In the genomic region with DNA sequence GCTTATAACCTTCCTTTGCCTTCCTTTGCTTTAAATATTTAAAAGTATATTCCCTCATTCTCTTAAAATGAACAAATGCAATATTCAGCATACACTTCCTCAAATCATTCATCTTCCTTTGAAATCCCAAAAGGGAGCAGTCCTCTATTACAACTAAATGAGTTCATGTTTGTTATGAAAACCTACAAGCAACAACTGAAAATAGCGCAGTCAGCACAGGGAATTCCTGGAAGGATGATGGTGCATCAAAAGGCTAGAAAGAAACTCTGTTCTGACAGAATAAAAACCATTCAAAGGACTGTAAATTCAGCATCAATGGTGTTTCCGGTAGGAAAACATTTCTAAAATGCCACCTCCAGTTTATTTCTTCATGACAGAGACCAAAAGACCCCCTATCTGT, we compare ENCODE assay signal across 1 cellular context.
TF ChIP-seq lines count a peak whose summit lies in the region.

No MANE protein-coding gene starts in this region.

TF ChIP-seq in GM23338, 12 proteins besides CTCF, POLR2A, EP300 and RAD21:
- TF ChIP-seq, protein P1, sequence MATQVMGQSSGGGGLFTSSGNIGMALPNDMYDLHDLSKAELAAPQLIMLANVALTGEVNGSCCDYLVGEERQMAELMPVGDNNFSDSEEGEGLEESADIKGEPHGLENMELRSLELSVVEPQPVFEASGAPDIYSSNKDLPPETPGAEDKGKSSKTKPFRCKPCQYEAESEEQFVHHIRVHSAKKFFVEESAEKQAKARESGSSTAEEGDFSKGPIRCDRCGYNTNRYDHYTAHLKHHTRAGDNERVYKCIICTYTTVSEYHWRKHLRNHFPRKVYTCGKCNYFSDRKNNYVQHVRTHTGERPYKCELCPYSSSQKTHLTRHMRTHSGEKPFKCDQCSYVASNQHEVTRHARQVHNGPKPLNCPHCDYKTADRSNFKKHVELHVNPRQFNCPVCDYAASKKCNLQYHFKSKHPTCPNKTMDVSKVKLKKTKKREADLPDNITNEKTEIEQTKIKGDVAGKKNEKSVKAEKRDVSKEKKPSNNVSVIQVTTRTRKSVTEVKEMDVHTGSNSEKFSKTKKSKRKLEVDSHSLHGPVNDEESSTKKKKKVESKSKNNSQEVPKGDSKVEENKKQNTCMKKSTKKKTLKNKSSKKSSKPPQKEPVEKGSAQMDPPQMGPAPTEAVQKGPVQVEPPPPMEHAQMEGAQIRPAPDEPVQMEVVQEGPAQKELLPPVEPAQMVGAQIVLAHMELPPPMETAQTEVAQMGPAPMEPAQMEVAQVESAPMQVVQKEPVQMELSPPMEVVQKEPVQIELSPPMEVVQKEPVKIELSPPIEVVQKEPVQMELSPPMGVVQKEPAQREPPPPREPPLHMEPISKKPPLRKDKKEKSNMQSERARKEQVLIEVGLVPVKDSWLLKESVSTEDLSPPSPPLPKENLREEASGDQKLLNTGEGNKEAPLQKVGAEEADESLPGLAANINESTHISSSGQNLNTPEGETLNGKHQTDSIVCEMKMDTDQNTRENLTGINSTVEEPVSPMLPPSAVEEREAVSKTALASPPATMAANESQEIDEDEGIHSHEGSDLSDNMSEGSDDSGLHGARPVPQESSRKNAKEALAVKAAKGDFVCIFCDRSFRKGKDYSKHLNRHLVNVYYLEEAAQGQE (IDR thresholded peaks at IDR 0.05; ENCODE audit: unreplicated experiment), result no peak
- TF ChIP-seq POLR2AphosphoS5 (IDR thresholded peaks at IDR 0.05; ENCODE audit: low read depth), result no peak
- TF ChIP-seq ZNF462 (CRISPR knock-in tag; IDR thresholded peaks at IDR 0.05), result no peak
- TF ChIP-seq ZNF114 (CRISPR knock-in tag; IDR thresholded peaks at IDR 0.05), result no peak
- no peak for TF ChIP-seq STAT1 (IDR thresholded peaks at IDR 0.05; ENCODE audit: unreplicated experiment)
- no peak for TF ChIP-seq CREB1 (CRISPR knock-in tag; IDR thresholded peaks at IDR 0.05; ENCODE audit: low read depth)
- no peak for TF ChIP-seq NANOG (IDR thresholded peaks at IDR 0.05; ENCODE audit: borderline replicate concordance)
- no peak for TF ChIP-seq ZNF331 (CRISPR knock-in tag; IDR thresholded peaks at IDR 0.05; ENCODE audit: low read depth)
- no peak for TF ChIP-seq JUNB (IDR thresholded peaks at IDR 0.05; ENCODE audit: unreplicated experiment)
- TF ChIP-seq EZH2 (IDR thresholded peaks at IDR 0.05; ENCODE audit: low read depth, unreplicated experiment), result no peak
- TF ChIP-seq EZH2phosphoT487 (IDR thresholded peaks at IDR 0.05; ENCODE audit: unreplicated experiment), result no peak
- TF ChIP-seq, protein P2, sequence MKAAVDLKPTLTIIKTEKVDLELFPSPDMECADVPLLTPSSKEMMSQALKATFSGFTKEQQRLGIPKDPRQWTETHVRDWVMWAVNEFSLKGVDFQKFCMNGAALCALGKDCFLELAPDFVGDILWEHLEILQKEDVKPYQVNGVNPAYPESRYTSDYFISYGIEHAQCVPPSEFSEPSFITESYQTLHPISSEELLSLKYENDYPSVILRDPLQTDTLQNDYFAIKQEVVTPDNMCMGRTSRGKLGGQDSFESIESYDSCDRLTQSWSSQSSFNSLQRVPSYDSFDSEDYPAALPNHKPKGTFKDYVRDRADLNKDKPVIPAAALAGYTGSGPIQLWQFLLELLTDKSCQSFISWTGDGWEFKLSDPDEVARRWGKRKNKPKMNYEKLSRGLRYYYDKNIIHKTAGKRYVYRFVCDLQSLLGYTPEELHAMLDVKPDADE (IDR thresholded peaks at IDR 0.05), result no peak
